ENCODE assay signal across 8 cellular contexts in the genomic region with DNA sequence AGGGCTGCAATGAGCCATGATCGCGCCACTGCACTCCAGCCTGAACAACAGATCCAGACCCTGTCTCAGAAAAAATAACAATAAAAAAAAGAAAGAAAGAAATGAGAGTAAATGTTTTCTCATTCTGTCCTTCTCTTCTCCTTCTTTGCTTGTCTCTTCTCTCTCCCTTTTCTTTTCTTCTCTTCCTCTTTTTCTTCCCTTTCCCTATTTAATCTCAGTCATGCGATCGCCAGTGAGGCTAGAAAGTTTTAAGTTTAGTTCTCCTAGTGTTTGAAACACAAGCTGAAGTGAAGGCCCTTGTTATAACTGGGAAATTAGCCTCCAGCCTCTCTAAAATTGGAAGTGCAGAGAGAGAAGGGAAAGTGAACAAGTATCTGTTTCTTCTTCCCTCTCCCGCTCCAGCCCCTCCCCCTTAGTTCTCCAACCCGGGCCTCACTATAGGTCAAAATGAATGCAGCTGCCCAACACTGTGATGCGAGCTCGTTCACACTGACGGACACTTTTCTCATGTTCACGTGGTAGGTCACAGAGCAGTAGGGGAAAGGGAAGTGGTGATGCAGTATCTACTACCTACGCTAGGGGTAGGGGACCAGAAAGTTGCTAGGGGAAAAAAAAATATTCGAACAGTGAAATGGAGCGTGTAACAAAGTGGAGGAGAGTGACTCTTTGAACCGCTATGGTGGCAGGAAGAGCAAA. TPM values are rescaled to one million over a fixed set of nuclear protein-coding genes. Genes with fewer than 3 reads are reported as not detected.
DNase-seq lines count a peak whose midpoint lies in the region; ATAC-seq, FAIRE-seq and TF ChIP-seq lines count a peak whose summit lies in the region.

No MANE protein-coding gene starts in this region.

- no peak overlapping the region for H3K9ac ChIP-seq in smooth muscle cell (ENCODE audit: low read depth)

- peak; percentile 80 for DNase-seq in MV-4-11 (lab: John Stamatoyannopoulos, UW)
- DNase-seq in activated CD8-positive, alpha-beta memory T cell treated with anti-CD3 and anti-CD28 coated beads, Interleukin-2, amount 50 U/mL, for 48 hours = peak; percentile 66
- peak; percentile 75 for DNase-seq in glomerular visceral epithelial cell (ENCODE audit: extremely low spot score)
- no peak for DNase-seq in smooth muscle cell (lab: John Stamatoyannopoulos, UW; ENCODE audit: unreplicated experiment)
- DNase-seq in small intestine = no peak
- DNase-seq in NCI-H2081 treated with DMSO at 0.1 percent for 48 hours (lab: John Stamatoyannopoulos, UW) = no peak

- H4K20me1 ChIP-seq in smooth muscle cell (ENCODE audit: low read depth) = no peaks in the 10 kb centered on the region

- H3F3A ChIP-seq in smooth muscle cell (ENCODE audit: low read depth) = no peaks in the 10 kb centered on the region

- FAIRE-seq in small intestine (lab: Jason Lieb, UNC) = no peak

- POLR2A ChIA-PET in HEK293 (lab: Yijun Ruan, JAX) = no interaction called here

- H3K4me3 ChIP-seq in HEK293 (ENCODE audit: low read depth, low read length) = no peak overlapping the region
- no peak overlapping the region for H3K4me3 ChIP-seq in smooth muscle cell
- H3K4me3 ChIP-seq in small intestine (ENCODE audit: low read depth in 1 of 2, low read length in 2 of 2) = no peak overlapping the region

- TF ChIP-seq CTCF in HEK293 (tag by site-specific recombination; IDR thresholded peaks at IDR 0.05) (0 out of 2 replicates have a peak, but pooled peaks have one; percentile 26), smooth muscle cell (IDR thresholded peaks at IDR 0.05; ENCODE audit: borderline replicate concordance, insufficient read depth, poor library complexity, severe bottlenecking) (peak; percentile 24)

- no peaks in the 10 kb centered on the region for H3K27me3 ChIP-seq in smooth muscle cell (ENCODE audit: low read depth)
- H3K27me3 ChIP-seq in small intestine (ENCODE audit: control insufficient read depth in 2 of 2, insufficient read depth in 2 of 2, low read length in 2 of 2) = no peaks in the 10 kb centered on the region

- peak overlapping the region; percentile 52 for H3K4me2 ChIP-seq in smooth muscle cell

- H3K79me2 ChIP-seq in smooth muscle cell (ENCODE audit: low read depth) = no peaks in the 10 kb centered on the region

- no peaks in the 10 kb centered on the region for H3K4me1 ChIP-seq in HEK293 (ENCODE audit: control insufficient read depth, insufficient read depth, low read length)
- no peaks in the 10 kb centered on the region for H3K4me1 ChIP-seq in smooth muscle cell (ENCODE audit: low read depth)
- H3K4me1 ChIP-seq in small intestine (ENCODE audit: control insufficient read depth in 2 of 2, insufficient read depth in 1 of 2, low read depth in 1 of 2, low read length in 1 of 2) = no peaks in the 10 kb centered on the region

- peak; percentile 97 for ATAC-seq in GM18502 (IDR thresholded peaks at IDR 0.05; ENCODE audit: poor library complexity, unreplicated experiment)

- 50% methylated on average over 14 of the region's 14 CpGs for WGBS in smooth muscle cell (ENCODE audit: low lambda C conversion rate)
- 49 to 75% (median 64%) methylated on average over 14 of the region's 14 CpGs for WGBS in small intestine, 3 donors

- CTCF ChIA-PET in HEK293 (lab: Yijun Ruan, JAX) = interaction anchor here (0.6 to 1.0 kb wide), 3 partner anchors 17 to 27 kb away, joined by 3 to 4 read pairs (median 3); no protein-coding TSS in a partner anchor

- H3K9me3 ChIP-seq in HEK293 (ENCODE audit: control insufficient read depth, insufficient read depth, low read depth, low read length) = no peaks in the 10 kb centered on the region
- no peaks in the 10 kb centered on the region for H3K9me3 ChIP-seq in smooth muscle cell (replicated peaks; ENCODE audit: low read depth)
- no peaks in the 10 kb centered on the region for H3K9me3 ChIP-seq in small intestine (ENCODE audit: control insufficient read depth, low read depth)

- peak overlapping the region; percentile 51 for H2AFZ ChIP-seq in smooth muscle cell (ENCODE audit: low read depth)

- H3K36me3 ChIP-seq in HEK293 (ENCODE audit: control insufficient read depth in 2 of 2, insufficient read depth in 1 of 2, low read length in 2 of 2) (no peaks in the 10 kb centered on the region), smooth muscle cell (ENCODE audit: low read depth) (no peaks in the 10 kb centered on the region), small intestine (ENCODE audit: control insufficient read depth in 2 of 2, insufficient read depth in 2 of 2, low read length in 2 of 2) (no peaks in the 10 kb centered on the region)

- H3K27ac ChIP-seq in HEK293 (ENCODE audit: extremely low read depth, low read depth, low read length) = no peak overlapping the region
- no peak overlapping the region for H3K27ac ChIP-seq in smooth muscle cell (ENCODE audit: low read depth)
- no peak overlapping the region for H3K27ac ChIP-seq in small intestine (ENCODE audit: low read depth in 1 of 2, low read length in 1 of 2)

TF ChIP-seq in HEK293, 187 proteins besides CTCF, POLR2A, EP300 and RAD21 (continues in another document):
- TF ChIP-seq ZNF18 (tag by site-specific recombination; IDR thresholded peaks at IDR 0.05) (peak; percentile 78), ZNF132 (tag by site-specific recombination; IDR thresholded peaks at IDR 0.05; ENCODE audit: borderline replicate concordance) (no peak), ZNF416 (tag by site-specific recombination; IDR thresholded peaks at IDR 0.05) (no peak), TRIM28 (IDR thresholded peaks at IDR 0.05; ENCODE audit: borderline replicate concordance, low read length) (0 out of 2 replicates have a peak, but pooled peaks have one; percentile 22), KLF16 (tag by site-specific recombination; IDR thresholded peaks at IDR 0.05) (no peak), ZBTB26 (tag by site-specific recombination; optimal IDR thresholded peaks at IDR 0.05) (peak; percentile 25), PRDM1 (tag by site-specific recombination; IDR thresholded peaks at IDR 0.05) (peak; percentile 63), ZFHX2 (tag by site-specific recombination; conservative IDR thresholded peaks at IDR 0.05) (no peak)
- TF ChIP-seq, protein P1, sequence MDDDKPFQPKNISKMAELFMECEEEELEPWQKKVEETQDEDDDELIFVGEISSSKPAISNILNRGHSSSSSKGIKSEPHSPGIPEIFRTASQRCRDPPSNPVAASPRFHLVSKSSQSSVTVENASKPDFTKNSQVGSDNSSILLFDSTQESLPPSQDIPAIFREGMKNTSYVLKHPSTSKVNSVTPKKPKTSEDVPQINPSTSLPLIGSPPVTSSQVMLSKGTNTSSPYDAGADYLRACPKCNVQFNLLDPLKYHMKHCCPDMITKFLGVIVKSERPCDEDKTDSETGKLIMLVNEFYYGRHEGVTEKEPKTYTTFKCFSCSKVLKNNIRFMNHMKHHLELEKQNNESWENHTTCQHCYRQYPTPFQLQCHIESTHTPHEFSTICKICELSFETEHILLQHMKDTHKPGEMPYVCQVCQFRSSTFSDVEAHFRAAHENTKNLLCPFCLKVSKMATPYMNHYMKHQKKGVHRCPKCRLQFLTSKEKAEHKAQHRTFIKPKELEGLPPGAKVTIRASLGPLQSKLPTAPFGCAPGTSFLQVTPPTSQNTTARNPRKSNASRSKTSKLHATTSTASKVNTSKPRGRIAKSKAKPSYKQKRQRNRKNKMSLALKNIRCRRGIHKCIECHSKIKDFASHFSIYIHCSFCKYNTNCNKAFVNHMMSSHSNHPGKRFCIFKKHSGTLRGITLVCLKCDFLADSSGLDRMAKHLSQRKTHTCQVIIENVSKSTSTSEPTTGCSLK (tag by site-specific recombination; IDR thresholded peaks at IDR 0.05) = no peak

RNA-seq across cellular contexts. Expression of gene TSC22D2, which starts 23.4 kb away (rescaled TPM):
- 37.0 and 43.5 TPM in 2 replicates for total RNA-seq in smooth muscle cell
- polyA plus RNA-seq in smooth muscle cell (31.7 and 36.1 TPM in 2 replicates), small intestine (1 to 10 TPM; 5.9 to 8.5 (median 6.5) TPM)

Comparison
In these comparisons a context has a peak if more than half of its experiments do, and no peak if none do; other contexts are left out.
1. DNase-seq: peak in MV-4-11 (single experiment), activated CD8-positive, alpha-beta memory T cell treated with anti-CD3 and anti-CD28 coated beads, Interleukin-2, amount 50 U/mL, for 48 hours (single experiment) and glomerular visceral epithelial cell (single experiment); none in smooth muscle cell (single experiment), small intestine (single experiment) and NCI-H2081 treated with DMSO at 0.1 percent for 48 hours (single experiment).